19 cellular contexts compared by ENCODE assay signal in the genomic region with DNA sequence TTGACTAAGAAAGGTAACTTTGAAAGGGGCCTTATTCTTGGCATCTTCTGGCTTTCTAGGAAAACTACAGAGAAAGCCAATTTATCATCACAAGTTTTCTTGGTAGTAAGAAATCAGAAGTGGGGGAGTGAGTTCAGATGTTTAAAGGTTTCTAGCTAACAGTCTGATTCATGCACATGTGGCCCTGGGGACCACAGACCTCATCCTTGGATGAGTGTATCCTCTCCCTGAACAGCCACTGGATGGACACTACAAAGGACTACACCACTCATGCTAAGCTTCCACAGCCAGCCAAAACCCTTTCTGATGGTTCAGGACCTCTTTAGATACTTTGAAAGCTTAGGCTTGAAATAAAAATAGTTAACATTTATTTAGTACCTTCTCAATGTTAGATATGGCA.
DNase-seq lines count a peak whose midpoint lies in the region; ATAC-seq, FAIRE-seq and TF ChIP-seq lines count a peak whose summit lies in the region.
"Had no signal": no experiment of that assay in that cellular context is flagged by ENCODE, and none has a peak within 500 bp of the region (broad histone marks: within the 10 kb centered on the region; RNA-seq: fewer than 3 reads in every experiment).

No MANE protein-coding gene starts in this region.

- peaks cover under 1% of the 10 kb centered on the region for H3K9me3 ChIP-seq in GM12878 (replicated peaks; ENCODE audit: control insufficient read depth, insufficient read depth, low read length)
- H3K9me3 ChIP-seq: A549 had no signal

- TF ChIP-seq POLR2A in GM12891 (IDR thresholded peaks at IDR 0.05; ENCODE audit: low read depth, low read length) (no peak), GM12878 (IDR thresholded peaks at IDR 0.05; ENCODE audit: low read depth, low read length) (no peak)

- no TSS peak for BruUV-seq in GM12878 (replicated peaks; lab: Mats Ljungman, UMichigan)

- intact Hi-C loops in GM12878 (cut with micrococcal nuclease; ENCODE audit: unreplicated experiment), result no loop called here

- SMC1A ChIA-PET in GM12878 (lab: Charles Lee; ENCODE audit: uncharacterized antibody, unreplicated experiment), result interaction anchor here (1.4 to 9.4 kb wide), 4 partner anchors 9 to 45 kb away, joined by 3 to 157 read pairs (median 8); no protein-coding TSS in a partner anchor

- ATAC-seq in activated T-cell treated with anti-CD3 and anti-CD28 coated beads, Interleukin-2, amount 50 U/mL, for 72 hours (replicated peaks in 1 of 2), result peak; percentile 86 to 87
- no peak for ATAC-seq in activated T-cell treated with anti-CD3 and anti-CD28 coated beads, Interleukin-2, amount 50 U/mL, for 4 hours
- ATAC-seq in GM12878 (peak; percentile 44), HG03045 (IDR thresholded peaks at IDR 0.05; ENCODE audit: unreplicated experiment) (no peak)
- peak; percentile 81 for ATAC-seq in stimulated activated naive CD8-positive, alpha-beta T cell treated with anti-CD3 and anti-CD28 coated beads, Interleukin-15, Interleukin-2, amounts not matched to agents 100 U/mL and 50 U/mL, for 24 hours
- ATAC-seq: A549 had no signal

- RAD21 ChIA-PET in GM12878 (lab: Charles Lee; ENCODE audit: unreplicated experiment), result interaction anchor here (0.6 to 3.3 kb wide), 9 partner anchors 9 to 63 kb away, joined by 3 to 17 read pairs (median 11); no protein-coding TSS in a partner anchor

- H3K9ac ChIP-seq in GM12878 (ENCODE audit: control insufficient read depth, insufficient read depth, low read length), result no peak overlapping the region

- no peak for TF ChIP-seq EP300 in GM12878 (IDR thresholded peaks at IDR 0.05; ENCODE audit: borderline replicate concordance in 1 of 2, control insufficient read depth in 1 of 2, low read depth in 2 of 2, low read length in 2 of 2)

- TF ChIP-seq RAD21 in GM12878 (IDR thresholded peaks at IDR 0.05; ENCODE audit: insufficient read depth, low read depth, low read length), result no peak

- POLR2A ChIA-PET in GM12878 (lab: Charles Lee), result interaction anchor here (1.2 to 3.4 kb wide), 4 partner anchors 10 to 64 kb away, joined by 3 to 16 read pairs (median 6); no protein-coding TSS in a partner anchor

- H2AFZ ChIP-seq in GM12878 (ENCODE audit: control insufficient read depth, low read depth, low read length), result no peak overlapping the region

- peaks cover 0 to 3% of the 10 kb centered on the region in 2 donors for H3K9me3 Mint-ChIP-seq in activated T-cell treated with anti-CD3 and anti-CD28 coated beads, Interleukin-2, amount 50 U/mL, for 72 hours
- H3K9me3 Mint-ChIP-seq in activated T-cell treated with anti-CD3 and anti-CD28 coated beads, Interleukin-2, amount 50 U/mL, for 4 hours, result no peaks in the 10 kb centered on the region
- H3K9me3 Mint-ChIP-seq in glutamatergic neuron (ENCODE audit: unreplicated experiment), result peaks cover 5% of the 10 kb centered on the region

- H3K4me1 ChIP-seq in GM12878 (ENCODE audit: control insufficient read depth, insufficient read depth, low read length), result peaks cover 26% of the 10 kb centered on the region
- H3K4me1 ChIP-seq: A549 had no signal

- CTCF ChIA-PET in GM12878 (lab: Yijun Ruan, JAX), result interaction anchor here (1.0 to 3.5 kb wide), 5 partner anchors 9 to 322 kb away, joined by 3 to 16 read pairs (median 4); no protein-coding TSS in a partner anchor

- no peak overlapping the region for H3K4me3 ChIP-seq in GM12878
- H3K4me3 ChIP-seq: A549 had no signal

- no peaks in the 10 kb centered on the region for H3K27me3 ChIP-seq in GM12878 (replicated peaks in 1 of 2; ENCODE audit: control insufficient read depth in 2 of 2, insufficient read depth in 2 of 2, low read length in 1 of 2)

- H3K79me2 ChIP-seq in GM12878 (ENCODE audit: control insufficient read depth, insufficient read depth, low read length), result peaks cover 82% of the 10 kb centered on the region

- FAIRE-seq in GM12891 (lab: Jason Lieb, UNC) (peak; percentile 55), GM12878 (lab: Jason Lieb, UNC) (no peak)
- FAIRE-seq: A549 had no signal

- no peaks in the 10 kb centered on the region for H3K4me1 Mint-ChIP-seq in activated T-cell treated with anti-CD3 and anti-CD28 coated beads, Interleukin-2, amount 50 U/mL, for 72 hours (ENCODE audit: low read depth)
- no peaks in the 10 kb centered on the region for H3K4me1 Mint-ChIP-seq in activated T-cell treated with anti-CD3 and anti-CD28 coated beads, Interleukin-2, amount 50 U/mL, for 4 hours (ENCODE audit: low read depth)
- peaks cover 5% of the 10 kb centered on the region for H3K4me1 Mint-ChIP-seq in glutamatergic neuron (ENCODE audit: low read depth, unreplicated experiment)
- H3K4me1 Mint-ChIP-seq: CD14-positive monocyte had no signal

- no peaks in the 10 kb centered on the region for H3K36me3 ChIP-seq in GM12878 (ENCODE audit: control insufficient read depth in 2 of 2, insufficient read depth in 2 of 2, low read length in 1 of 2)

- no peak overlapping the region for H3K4me2 ChIP-seq in GM12878 (ENCODE audit: control insufficient read depth, insufficient read depth)
- H3K4me2 ChIP-seq: A549 had no signal

- no peak overlapping the region for H3K27ac ChIP-seq in GM12878 (ENCODE audit: control insufficient read depth, insufficient read depth)
- H3K27ac ChIP-seq: A549 had no signal

- no peak overlapping the region for H3K4me3 Mint-ChIP-seq in activated T-cell treated with anti-CD3 and anti-CD28 coated beads, Interleukin-2, amount 50 U/mL, for 72 hours
- H3K4me3 Mint-ChIP-seq in activated T-cell treated with anti-CD3 and anti-CD28 coated beads, Interleukin-2, amount 50 U/mL, for 4 hours, result no peak overlapping the region
- H3K4me3 Mint-ChIP-seq in glutamatergic neuron (ENCODE audit: unreplicated experiment), result no peak overlapping the region
- H3K4me3 Mint-ChIP-seq: CD14-positive monocyte had no signal

- H4K20me1 ChIP-seq in GM12878 (ENCODE audit: control insufficient read depth, insufficient read depth), result no peaks in the 10 kb centered on the region

- no peak for TF ChIP-seq CTCF in GM12878 (IDR thresholded peaks at IDR 0.05 in 2 of 3, conservative IDR thresholded peaks at IDR 0.05 in 1 of 3; ENCODE audit: control insufficient read depth in 2 of 3, extremely low read depth in 1 of 3, insufficient read depth in 1 of 3, low read depth in 3 of 3, low read length in 3 of 3)
- TF ChIP-seq CTCF in glutamatergic neuron (IDR thresholded peaks at IDR 0.05; ENCODE audit: partially characterized antibody, unreplicated experiment), result no peak

- DNase-seq in activated T-cell treated with anti-CD3 and anti-CD28 coated beads, Interleukin-2, amount 50 U/mL, for 72 hours, result peak; percentile 2 to 23
- no peak for DNase-seq in activated T-cell treated with anti-CD3 and anti-CD28 coated beads, Interleukin-2, amount 50 U/mL, for 4 hours
- no peak for DNase-seq in GM12891 (ENCODE audit: insufficient read length, low spot score)
- DNase-seq in GM12878 (ENCODE audit: low read depth, low spot score), result no peak
- DNase-seq in stimulated activated naive CD8-positive, alpha-beta T cell treated with anti-CD3 and anti-CD28 coated beads, Interleukin-15, Interleukin-2, amounts not matched to agents 100 U/mL and 50 U/mL, for 24 hours, result no peak
- no peak for DNase-seq in NCI-H82 treated with DMSO at 0.1 percent for 48 hours (lab: John Stamatoyannopoulos, UW; ENCODE audit: unreplicated experiment)
- DNase-seq in glutamatergic neuron, result no peak
- DNase-seq: AML-193, DMS 273 treated with DMSO at 0.1 percent for 48 hours, GOT3, KG1, NCI-H1092, NCI-H146, NCI-H2081, NCI-H510A, NCI-H774 had no signal

- H3K36me3 Mint-ChIP-seq in activated T-cell treated with anti-CD3 and anti-CD28 coated beads, Interleukin-2, amount 50 U/mL, for 72 hours (ENCODE audit: insufficient read depth in 2 of 2), result peaks cover 1% of the 10 kb centered on the region in 2 donors
- no peaks in the 10 kb centered on the region for H3K36me3 Mint-ChIP-seq in activated T-cell treated with anti-CD3 and anti-CD28 coated beads, Interleukin-2, amount 50 U/mL, for 4 hours (ENCODE audit: insufficient read depth)
- H3K36me3 Mint-ChIP-seq in glutamatergic neuron (ENCODE audit: unreplicated experiment), result no peaks in the 10 kb centered on the region
- H3K36me3 Mint-ChIP-seq: CD14-positive monocyte had no signal

- in situ Hi-C loops in GM12878 (cut with MboI), result no loop called here

- H3K27ac Mint-ChIP-seq in activated T-cell treated with anti-CD3 and anti-CD28 coated beads, Interleukin-2, amount 50 U/mL, for 72 hours, result no peak overlapping the region
- H3K27ac Mint-ChIP-seq in glutamatergic neuron (ENCODE audit: unreplicated experiment), result no peak overlapping the region
- H3K27ac Mint-ChIP-seq: CD14-positive monocyte had no signal

- peaks cover 21% of the 10 kb centered on the region for H3K27me3 Mint-ChIP-seq in activated T-cell treated with anti-CD3 and anti-CD28 coated beads, Interleukin-2, amount 50 U/mL, for 72 hours (ENCODE audit: low read depth)
- no peaks in the 10 kb centered on the region for H3K27me3 Mint-ChIP-seq in activated T-cell treated with anti-CD3 and anti-CD28 coated beads, Interleukin-2, amount 50 U/mL, for 4 hours (ENCODE audit: low read depth)
- no peaks in the 10 kb centered on the region for H3K27me3 Mint-ChIP-seq in glutamatergic neuron (ENCODE audit: unreplicated experiment)

TF ChIP-seq in GM12891, 5 proteins besides CTCF, POLR2A, EP300 and RAD21:
- TF ChIP-seq PAX5 (IDR thresholded peaks at IDR 0.05; ENCODE audit: insufficient read depth, low read length, severe bottlenecking) (no peak), SPI1 (IDR thresholded peaks at IDR 0.05; ENCODE audit: low read depth, low read length) (no peak), POLR2AphosphoS5 (IDR thresholded peaks at IDR 0.05; ENCODE audit: low read depth, low read length) (no peak), POU2F2 (IDR thresholded peaks at IDR 0.05; ENCODE audit: low read depth, low read length) (no peak), TAF1 (IDR thresholded peaks at IDR 0.05; ENCODE audit: low read depth, low read length) (no peak)

TF ChIP-seq in GM12878, 131 proteins besides CTCF, POLR2A, EP300 and RAD21:
- 0 out of 2 replicates have a peak, but pooled peaks have one; percentile 29 for TF ChIP-seq EED (IDR thresholded peaks at IDR 0.05; ENCODE audit: low read depth)
- TF ChIP-seq ASH2L (IDR thresholded peaks at IDR 0.05; ENCODE audit: borderline replicate concordance, low read depth), result no peak
- TF ChIP-seq RUNX3 (IDR thresholded peaks at IDR 0.05; ENCODE audit: low read length), result peak; percentile 39; the same call in 1 of the 2 replicates

Comparison
In these comparisons a context has a peak if more than half of its experiments do, and no peak if none do; other contexts are left out.
1. ATAC-seq: peak in activated T-cell treated with anti-CD3 and anti-CD28 coated beads, Interleukin-2, amount 50 U/mL, for 72 hours (2 of 2), GM12878 (single experiment) and stimulated activated naive CD8-positive, alpha-beta T cell treated with anti-CD3 and anti-CD28 coated beads, Interleukin-15, Interleukin-2, amounts not matched to agents 100 U/mL and 50 U/mL, for 24 hours (single experiment); none in activated T-cell treated with anti-CD3 and anti-CD28 coated beads, Interleukin-2, amount 50 U/mL, for 4 hours (0 of 2) and HG03045 (single experiment).
2. DNase-seq: peak in activated T-cell treated with anti-CD3 and anti-CD28 coated beads, Interleukin-2, amount 50 U/mL, for 72 hours (2 of 2); none in activated T-cell treated with anti-CD3 and anti-CD28 coated beads, Interleukin-2, amount 50 U/mL, for 4 hours (single experiment), GM12891 (single experiment), GM12878 (single experiment), stimulated activated naive CD8-positive, alpha-beta T cell treated with anti-CD3 and anti-CD28 coated beads, Interleukin-15, Interleukin-2, amounts not matched to agents 100 U/mL and 50 U/mL, for 24 hours (single experiment), NCI-H82 treated with DMSO at 0.1 percent for 48 hours (single experiment) and glutamatergic neuron (single experiment).